ENCODE assay signal across 29 cellular contexts in the genomic region with DNA sequence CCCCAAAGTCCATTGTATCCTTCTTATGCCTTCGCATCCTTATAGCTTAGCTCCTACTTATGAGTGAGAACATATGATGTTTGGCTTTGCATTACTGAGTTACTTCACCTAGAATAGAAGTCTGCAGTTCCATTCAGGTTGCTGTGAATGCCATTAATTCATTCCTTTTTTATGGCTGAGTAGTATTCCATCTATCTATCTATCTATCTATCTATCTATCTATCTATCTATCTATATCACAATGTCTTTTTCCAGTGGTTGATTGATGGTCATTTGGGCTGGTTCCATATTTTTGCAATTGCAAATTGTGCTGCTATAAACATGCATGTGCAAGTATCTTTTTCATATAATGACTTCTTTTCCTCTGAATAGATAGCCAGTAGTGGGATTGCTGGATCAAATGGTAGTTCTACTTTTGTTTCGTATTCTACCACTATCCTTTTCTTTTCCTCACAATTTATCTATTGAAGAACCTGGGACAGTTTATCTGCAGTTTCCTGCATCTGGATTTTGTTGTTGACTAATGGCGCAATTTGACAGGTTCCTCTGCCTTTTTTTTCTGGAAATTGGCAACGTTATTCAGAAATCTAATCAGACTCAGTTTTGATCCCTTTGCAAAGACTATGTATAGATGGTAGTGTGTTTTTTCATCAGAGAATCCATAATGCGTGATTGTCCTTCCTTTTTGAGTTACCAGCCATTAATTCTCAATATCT.
DNase-seq lines count a peak whose midpoint lies in the region; ATAC-seq, FAIRE-seq and TF ChIP-seq lines count a peak whose summit lies in the region.
"Had no signal": no experiment of that assay in that cellular context is flagged by ENCODE, and none has a peak within 500 bp of the region (broad histone marks: within the 10 kb centered on the region; RNA-seq: fewer than 3 reads in every experiment).

No MANE protein-coding gene starts in this region.

- no peaks in the 10 kb centered on the region for H3K79me2 ChIP-seq in H9 (ENCODE audit: insufficient read depth, low read length)

- H3K4ac ChIP-seq in H9 (ENCODE audit: low read depth, low read length): no peak overlapping the region

- no peak for TF ChIP-seq CTCF in D721Med (IDR thresholded peaks at IDR 0.05; ENCODE audit: insufficient read depth, missing control alignments)
- no peak for TF ChIP-seq CTCF in fibroblast of villous mesenchyme (IDR thresholded peaks at IDR 0.05; ENCODE audit: insufficient read depth, low read depth, low read length)
- TF ChIP-seq CTCF in right lobe of liver (IDR thresholded peaks at IDR 0.05): no peak
- no peak for TF ChIP-seq CTCF in endodermal cell (conservative IDR thresholded peaks at IDR 0.05)
- TF ChIP-seq CTCF in H9 (conservative IDR thresholded peaks at IDR 0.05): no peak

- CTCF ChIA-PET in CD4-positive, alpha-beta memory T cell (lab: Charles Lee; ENCODE audit: partially characterized antibody): no interaction called here

- no peak overlapping the region for H3K4me3 ChIP-seq in fibroblast of villous mesenchyme (ENCODE audit: low read depth, low read length)
- H3K4me3 ChIP-seq in right lobe of liver: no peak overlapping the region
- no peak overlapping the region for H3K4me3 ChIP-seq in endodermal cell (ENCODE audit: low read length)
- H3K4me3 ChIP-seq in CD4-positive, alpha-beta memory T cell (ENCODE audit: low read length in 2 of 2): no peak overlapping the region
- H3K4me3 ChIP-seq: BLaER1, GM12878 had no signal

- H3K14ac ChIP-seq in H9 (ENCODE audit: insufficient read depth, low read length): no peak overlapping the region

- H3K27ac Mint-ChIP-seq in endodermal cell (no peak overlapping the region), H9 (no peak overlapping the region)
- no peak overlapping the region for H3K27ac Mint-ChIP-seq in CD4-positive, alpha-beta memory T cell
- H3K27ac Mint-ChIP-seq: CD14-positive monocyte; CD4-positive, CD25-positive, alpha-beta regulatory T cell; CD8-positive, alpha-beta T cell had no signal

- H4K8ac ChIP-seq in H9 (replicated peaks; ENCODE audit: insufficient read length, low read depth, low read length): no peak overlapping the region

- H3K9me3 Mint-ChIP-seq in endodermal cell (no peaks in the 10 kb centered on the region), H9 (no peaks in the 10 kb centered on the region)
- peaks cover 0 to 4% (median 0%) of the 10 kb centered on the region in 8 donors for H3K9me3 Mint-ChIP-seq in CD4-positive, alpha-beta memory T cell
- H3K9me3 Mint-ChIP-seq: CD8-positive, alpha-beta T cell had no signal

- H2BK5ac ChIP-seq in H9 (ENCODE audit: insufficient read length, low read length): no peak overlapping the region

- intact Hi-C loops in right lobe of liver (cut with DNase I): no loop called here
- intact Hi-C loops in CD4-positive, alpha-beta memory T cell (cut with micrococcal nuclease): no loop called here

- no peak overlapping the region for H2BK15ac ChIP-seq in H9 (ENCODE audit: low read depth, low read length)

- H3K9me3 ChIP-seq in right lobe of liver (no peaks in the 10 kb centered on the region), endodermal cell (ENCODE audit: control insufficient read depth, low read length) (no peaks in the 10 kb centered on the region), H9 (ENCODE audit: control insufficient read depth, low read depth, low read length) (no peaks in the 10 kb centered on the region)
- no peaks in the 10 kb centered on the region for H3K9me3 ChIP-seq in CD4-positive, alpha-beta memory T cell (ENCODE audit: control insufficient read depth in 1 of 2, low read length in 2 of 2)
- H3K9me3 ChIP-seq: BE2C, BLaER1, Caco-2 had no signal

- H3K4me1 ChIP-seq in right lobe of liver (peaks cover 0 to 7% (median 0%) of the 10 kb centered on the region in 4 donors), endodermal cell (ENCODE audit: control insufficient read depth, insufficient read depth, low read length) (no peaks in the 10 kb centered on the region), H9 (ENCODE audit: insufficient read depth, low read length) (no peaks in the 10 kb centered on the region; the same call in 1 of the 2 replicates)
- H3K4me1 ChIP-seq in CD4-positive, alpha-beta memory T cell (ENCODE audit: insufficient read depth, low read length): no peaks in the 10 kb centered on the region
- H3K4me1 ChIP-seq: BE2C, BLaER1 had no signal

- no peak overlapping the region for H4K91ac ChIP-seq in H9 (ENCODE audit: insufficient read length, low read depth, low read length)

- no peak overlapping the region for H2BK12ac ChIP-seq in H9 (ENCODE audit: insufficient read length, low read depth, low read length)

- H2AFZ ChIP-seq in H9 (ENCODE audit: low read length): no peak overlapping the region

- H3K4me3 Mint-ChIP-seq in endodermal cell (no peak overlapping the region), H9 (no peak overlapping the region)
- no peak overlapping the region for H3K4me3 Mint-ChIP-seq in CD4-positive, alpha-beta memory T cell
- H3K4me3 Mint-ChIP-seq: CD14-positive monocyte; CD4-positive, CD25-positive, alpha-beta regulatory T cell; CD8-positive, alpha-beta T cell had no signal

- no peak overlapping the region for H3K18ac ChIP-seq in H9 (ENCODE audit: insufficient read length, low read depth, low read length)

- H3K9ac ChIP-seq in endodermal cell (ENCODE audit: extremely low read depth, low read length, poor library complexity, severe bottlenecking) (no peak overlapping the region), H9 (ENCODE audit: extremely low read depth, insufficient read length, low read length) (no peak overlapping the region)
- H3K9ac ChIP-seq: BLaER1 had no signal

- H3K4me1 Mint-ChIP-seq in endodermal cell: no peaks in the 10 kb centered on the region
- H3K4me1 Mint-ChIP-seq in H9: no peaks in the 10 kb centered on the region
- H3K4me1 Mint-ChIP-seq in CD4-positive, alpha-beta memory T cell: no peaks in the 10 kb centered on the region
- H3K4me1 Mint-ChIP-seq: CD14-positive monocyte; CD4-positive, CD25-positive, alpha-beta regulatory T cell had no signal

- POLR2A ChIA-PET in CD4-positive, alpha-beta memory T cell (lab: Charles Lee; ENCODE audit: partially characterized antibody): no interaction called here

- ATAC-seq in right lobe of liver: peak; percentile 24 to 60 (median 49)
- ATAC-seq: CD8-positive, alpha-beta T cell; GM12878 had no signal

- no peaks in the 10 kb centered on the region for H3K36me3 Mint-ChIP-seq in endodermal cell (ENCODE audit: low read depth)
- H3K36me3 Mint-ChIP-seq in H9 (ENCODE audit: insufficient read depth in 1 of 3, low read depth in 3 of 3): no peaks in the 10 kb centered on the region
- no peaks in the 10 kb centered on the region for H3K36me3 Mint-ChIP-seq in CD4-positive, alpha-beta memory T cell
- H3K36me3 Mint-ChIP-seq: CD14-positive monocyte; CD4-positive, CD25-positive, alpha-beta regulatory T cell; CD8-positive, alpha-beta T cell had no signal

- no peak overlapping the region for H2BK120ac ChIP-seq in H9 (ENCODE audit: low read depth, low read length, poor library complexity, severe bottlenecking)

- DNase-seq in D721Med (ENCODE audit: insufficient read length, low spot score): no peak
- no peak for DNase-seq in H54 (ENCODE audit: insufficient read length, low spot score)
- DNase-seq in fibroblast of villous mesenchyme (ENCODE audit: low read depth): peak; percentile 13
- DNase-seq in right lobe of liver: no peak
- DNase-seq in activated effector memory CD4-positive, alpha-beta T cell treated with Interleukin-2 at 50 U/mL for 16 hours: no peak
- no peak for DNase-seq in endodermal cell
- no peak for DNase-seq in H9
- no peak for DNase-seq in CD4-positive, alpha-beta memory T cell
- DNase-seq: 8988T; ACHN; BE2C; C1 segment of cervical spinal cord; Caco-2; Calu3; CD4-positive, CD25-positive, alpha-beta regulatory T cell; CD8-positive, alpha-beta T cell; DMS 273 treated with DMSO at 0.1 percent for 48 hours; DMS153; DMS53; DMS79; DND-41; EL; GDM1 had no signal

- no peaks in the 10 kb centered on the region for H3K79me1 ChIP-seq in H9 (ENCODE audit: insufficient read depth, low read depth, low read length, poor library complexity, severe bottlenecking)

- FAIRE-seq in D721Med (lab: Jason Lieb, UNC) (peak; percentile 46), H54 (lab: Jason Lieb, UNC) (peak; percentile 58)
- FAIRE-seq: A204.1, GM12878, GM12892, GM18507 had no signal

- H3K36me3 ChIP-seq in right lobe of liver: no peaks in the 10 kb centered on the region
- no peaks in the 10 kb centered on the region for H3K36me3 ChIP-seq in endodermal cell (ENCODE audit: control insufficient read depth, insufficient read depth, low read length)
- no peaks in the 10 kb centered on the region for H3K36me3 ChIP-seq in CD4-positive, alpha-beta memory T cell (ENCODE audit: insufficient read depth, low read length)
- H3K36me3 ChIP-seq: BE2C, BLaER1 had no signal

- WGBS in right lobe of liver (ENCODE audit: insufficient coverage, low coverage, low lambda C conversion rate, missing lambda C conversion rate): 46% methylated on average over 5 of the region's 5 CpGs
- WGBS in endodermal cell (ENCODE audit: insufficient coverage in 1 of 2, insufficient read length in 1 of 2), 2 experiments: 96 to 100% methylated on average over 2 to 5 of the region's 5 CpGs
- no CpG with 5 or more reads among the region's 5 CpGs for WGBS in H9 (ENCODE audit: extremely low coverage, insufficient read length, low lambda C conversion rate)

- H3K56ac ChIP-seq in H9 (ENCODE audit: insufficient read length, low read depth, low read length): no peak overlapping the region

- no peak for TF ChIP-seq POLR2A in H54 (IDR thresholded peaks at IDR 0.05; ENCODE audit: low read depth, low read length)
- no peak for TF ChIP-seq POLR2A in right lobe of liver (IDR thresholded peaks at IDR 0.05)

- H3K27ac ChIP-seq in right lobe of liver: no peak overlapping the region
- no peak overlapping the region for H3K27ac ChIP-seq in endodermal cell (ENCODE audit: low read depth, low read length)
- no peak overlapping the region for H3K27ac ChIP-seq in H9 (ENCODE audit: insufficient read length, low read depth, low read length)
- no peak overlapping the region for H3K27ac ChIP-seq in CD4-positive, alpha-beta memory T cell (ENCODE audit: low read depth, low read length)
- H3K27ac ChIP-seq: BLaER1 had no signal

- no peak overlapping the region for H3K23ac ChIP-seq in H9 (ENCODE audit: insufficient read length, low read depth, low read length)

- H2AK5ac ChIP-seq in H9 (ENCODE audit: insufficient read length, low read length): no peak overlapping the region

- H4K20me1 ChIP-seq in H9 (ENCODE audit: control insufficient read depth, insufficient read depth, insufficient read length): no peaks in the 10 kb centered on the region
- H4K20me1 ChIP-seq: BLaER1 had no signal

- H3K27me3 ChIP-seq in right lobe of liver (no peaks in the 10 kb centered on the region), endodermal cell (ENCODE audit: control insufficient read depth, insufficient read depth, low read length, poor library complexity, severe bottlenecking) (no peaks in the 10 kb centered on the region), H9 (ENCODE audit: insufficient read depth, low read length) (no peaks in the 10 kb centered on the region)
- H3K27me3 ChIP-seq in CD4-positive, alpha-beta memory T cell (ENCODE audit: insufficient read depth, low read length): no peaks in the 10 kb centered on the region
- H3K27me3 ChIP-seq: BE2C, BLaER1 had no signal

- H2BK20ac ChIP-seq in H9 (ENCODE audit: low read depth, low read length, poor library complexity, severe bottlenecking): no peak overlapping the region

- H3K23me2 ChIP-seq in H9 (ENCODE audit: insufficient read length, low read depth, low read length, poor library complexity, severe bottlenecking): no peaks in the 10 kb centered on the region

- no peak overlapping the region for H3T11ph ChIP-seq in H9 (ENCODE audit: low read length)

- H3K27me3 Mint-ChIP-seq in endodermal cell (ENCODE audit: insufficient read depth) (no peaks in the 10 kb centered on the region), H9 (ENCODE audit: low read depth) (no peaks in the 10 kb centered on the region)
- peaks cover 2 to 6% of the 10 kb centered on the region in 2 donors for H3K27me3 Mint-ChIP-seq in CD4-positive, alpha-beta memory T cell
- H3K27me3 Mint-ChIP-seq: CD4-positive, CD25-positive, alpha-beta regulatory T cell had no signal

- no peak overlapping the region for H4K5ac ChIP-seq in H9 (ENCODE audit: insufficient read length, low read depth, low read length)

- H3K4me2 ChIP-seq in H9 (ENCODE audit: insufficient read depth, insufficient read length, low read length): no peak overlapping the region
- H3K4me2 ChIP-seq: BLaER1 had no signal
